Comparison of ENCODE assay signal across 8 cellular contexts in genomic region chr10:132446661-132447445, GRCh38. TPM values are rescaled to one million over a fixed set of nuclear protein-coding genes. Genes with fewer than 3 reads are reported as not detected.
DNase-seq lines count a peak whose midpoint lies in the region; ATAC-seq, FAIRE-seq and TF ChIP-seq lines count a peak whose summit lies in the region.

No MANE protein-coding gene starts in this region.

- DNase-seq in DMS153 treated with DMSO at 0.1 percent for 48 hours (lab: John Stamatoyannopoulos, UW; ENCODE audit: unreplicated experiment) (peak; percentile 69), H9 (no peak), NCI-H2196 treated with DMSO at 0.1 percent for 48 hours (lab: John Stamatoyannopoulos, UW; ENCODE audit: unreplicated experiment) (peak; percentile 14), endothelial cell (ENCODE audit: low spot score) (peak; percentile 55), pancreas (peak; percentile 77 to 91 (median 82)), vagina (ENCODE audit: extremely low spot score in 2 of 2) (no peak), anterior cingulate cortex (lab: John Stamatoyannopoulos, UW) (no peak)
- peak; percentile 55 for DNase-seq in activated CD4-positive, alpha-beta T cell treated with anti-CD3 and anti-CD28 coated beads, Interleukin-2, amount 50 U/mL, for 1 hour

- H3K4me1 Mint-ChIP-seq in H9 (peaks cover 22 to 43% of the 10 kb centered on the region in 2 experiments), endothelial cell (ENCODE audit: unreplicated experiment) (peaks cover 2% of the 10 kb centered on the region)

- H3K27ac Mint-ChIP-seq in H9 (no peak overlapping the region; a peak in 1 of 7 replicates), endothelial cell (ENCODE audit: unreplicated experiment) (no peak overlapping the region)

- H3K14ac ChIP-seq in H9 (ENCODE audit: insufficient read depth, low read length), result peak overlapping the region; percentile 9; the same call in 1 of the 2 replicates

- peaks cover 5% of the 10 kb centered on the region for H4K20me1 ChIP-seq in H9 (ENCODE audit: control insufficient read depth, insufficient read depth, insufficient read length)

- no peak overlapping the region for H2BK120ac ChIP-seq in H9 (ENCODE audit: low read depth, low read length, poor library complexity, severe bottlenecking)

- no peaks in the 10 kb centered on the region for H3K27me3 ChIP-seq in H9 (ENCODE audit: insufficient read depth, low read length)
- no peaks in the 10 kb centered on the region for H3K27me3 ChIP-seq in pancreas
- no peaks in the 10 kb centered on the region for H3K27me3 ChIP-seq in vagina

- no peak overlapping the region for H2BK20ac ChIP-seq in H9 (ENCODE audit: low read depth, low read length, poor library complexity, severe bottlenecking)

- WGBS in H9 (ENCODE audit: extremely low coverage, insufficient read length, low lambda C conversion rate), result no CpG with 5 or more reads among the region's 17 CpGs
- WGBS in pancreas, 2 donors, result 35 to 44% methylated on average over 17 of the region's 17 CpGs

- H3K4me3 ChIP-seq in pancreas, result no peak overlapping the region
- H3K4me3 ChIP-seq in vagina, result no peak overlapping the region

- H3K36me3 Mint-ChIP-seq in H9 (ENCODE audit: insufficient read depth in 1 of 3, low read depth in 3 of 3) (no peaks in the 10 kb centered on the region; a peak in 1 of 7 replicates), endothelial cell (ENCODE audit: low read depth, unreplicated experiment) (no peaks in the 10 kb centered on the region)

- FAIRE-seq in pancreas (lab: Jason Lieb, UNC), result no peak

- no peak overlapping the region for H4K5ac ChIP-seq in H9 (ENCODE audit: insufficient read length, low read depth, low read length)

- H3K18ac ChIP-seq in H9 (ENCODE audit: insufficient read length, low read depth, low read length), result no peak overlapping the region

- no peak overlapping the region for H2BK12ac ChIP-seq in H9 (ENCODE audit: insufficient read length, low read depth, low read length)

- no peak overlapping the region for H2AFZ ChIP-seq in H9 (ENCODE audit: low read length)

- H3K9me3 ChIP-seq in H9 (ENCODE audit: control insufficient read depth, low read depth, low read length) (no peaks in the 10 kb centered on the region), pancreas (no peaks in the 10 kb centered on the region), vagina (no peaks in the 10 kb centered on the region)

- no peak overlapping the region for H3K9ac ChIP-seq in H9 (ENCODE audit: extremely low read depth, insufficient read length, low read length)

- H4K91ac ChIP-seq in H9 (ENCODE audit: insufficient read length, low read depth, low read length), result no peak overlapping the region

- H3K23ac ChIP-seq in H9 (ENCODE audit: insufficient read length, low read depth, low read length), result no peak overlapping the region

- no peak overlapping the region for H4K8ac ChIP-seq in H9 (replicated peaks; ENCODE audit: insufficient read length, low read depth, low read length)

- H2BK5ac ChIP-seq in H9 (ENCODE audit: insufficient read length, low read length), result no peak overlapping the region

- ATAC-seq in pancreas, result peak; percentile 67 to 85 (median 82)

- H3T11ph ChIP-seq in H9 (ENCODE audit: low read length), result no peak overlapping the region

- H3K23me2 ChIP-seq in H9 (ENCODE audit: insufficient read length, low read depth, low read length, poor library complexity, severe bottlenecking), result no peaks in the 10 kb centered on the region

- H3K79me2 ChIP-seq in H9 (ENCODE audit: insufficient read depth, low read length), result no peaks in the 10 kb centered on the region

- no peaks in the 10 kb centered on the region for H3K79me1 ChIP-seq in H9 (ENCODE audit: insufficient read depth, low read depth, low read length, poor library complexity, severe bottlenecking)

- H2BK15ac ChIP-seq in H9 (ENCODE audit: low read depth, low read length), result no peak overlapping the region

- no peak for TF ChIP-seq POLR2A in vagina (IDR thresholded peaks at IDR 0.05)

- no peak overlapping the region for H3K4me2 ChIP-seq in H9 (ENCODE audit: insufficient read depth, insufficient read length, low read length)

- no peak overlapping the region for H2AK5ac ChIP-seq in H9 (ENCODE audit: insufficient read length, low read length)

- intact Hi-C loops in pancreas (cut with DNase I) (no loop called here), vagina (cut with DNase I) (no loop called here)

- no peak overlapping the region for H3K4ac ChIP-seq in H9 (ENCODE audit: low read depth, low read length)

- H3K4me3 Mint-ChIP-seq in H9 (no peak overlapping the region), endothelial cell (ENCODE audit: unreplicated experiment) (no peak overlapping the region)

- TF ChIP-seq CTCF in H9 (conservative IDR thresholded peaks at IDR 0.05) (0 out of 3 replicates have a peak, but pooled peaks have one; percentile 14), endothelial cell (IDR thresholded peaks at IDR 0.05; ENCODE audit: unreplicated experiment) (no peak), pancreas (IDR thresholded peaks at IDR 0.05) (peak; percentile 24 to 44 (median 34)), vagina (IDR thresholded peaks at IDR 0.05) (peak in 1 of 3 experiments; percentile 54)

- no peak overlapping the region for H3K56ac ChIP-seq in H9 (ENCODE audit: insufficient read length, low read depth, low read length)

- H3K9me3 Mint-ChIP-seq in H9 (no peaks in the 10 kb centered on the region; a peak in 1 of 5 replicates), endothelial cell (ENCODE audit: unreplicated experiment) (no peaks in the 10 kb centered on the region)

- no peak overlapping the region for H3K27ac ChIP-seq in H9 (ENCODE audit: insufficient read length, low read depth, low read length)
- H3K27ac ChIP-seq in pancreas, result peak overlapping the region; percentile 71 to 81 (median 78)
- peak overlapping the region; percentile 78 for H3K27ac ChIP-seq in vagina

- H3K4me1 ChIP-seq in H9 (ENCODE audit: insufficient read depth, low read length) (peaks cover 4% of the 10 kb centered on the region; the same call in 1 of the 2 replicates), pancreas (peaks cover 17 to 19% (median 18%) of the 10 kb centered on the region in 3 donors), vagina (peaks cover 23% of the 10 kb centered on the region)

- H3K27me3 Mint-ChIP-seq in H9 (ENCODE audit: low read depth) (no peaks in the 10 kb centered on the region; the same call in none of the 2 replicates), endothelial cell (ENCODE audit: unreplicated experiment) (peaks cover 7% of the 10 kb centered on the region)

- H3K36me3 ChIP-seq in pancreas (no peaks in the 10 kb centered on the region), vagina (no peaks in the 10 kb centered on the region)

RNA-seq across cellular contexts. Expression of gene PWWP2B, which starts 49.9 kb away (rescaled TPM):
- total RNA-seq in H9 (2021) (9.5 and 10.0 TPM in 2 replicates), endothelial cell (ENCODE audit: unreplicated experiment) (7.6 TPM), pancreas (10 to 100 TPM; 17.8 to 44.1 (median 25.9) TPM), vagina (14.7 TPM)
- polyA plus RNA-seq in pancreas, result 10 to 100 TPM; 23.5 to 25.2 TPM

Comparison
In these comparisons a context has a peak if more than half of its experiments do, and no peak if none do; other contexts are left out.
1. DNase-seq: peak in DMS153 treated with DMSO at 0.1 percent for 48 hours (single experiment), NCI-H2196 treated with DMSO at 0.1 percent for 48 hours (single experiment), activated CD4-positive, alpha-beta T cell treated with anti-CD3 and anti-CD28 coated beads, Interleukin-2, amount 50 U/mL, for 1 hour (single experiment), endothelial cell (single experiment) and pancreas (6 of 6); none in H9 (single experiment), vagina (0 of 2) and anterior cingulate cortex (0 of 58).